Comparison of ENCODE assay signal across 24 cellular contexts in genomic region chr13:83248751-83249150, GRCh38.
"Had no signal": no experiment of that assay in that cellular context is flagged by ENCODE, and none has a peak within 500 bp of the region (broad histone marks: within the 10 kb centered on the region; RNA-seq: fewer than 3 reads in every experiment).

No MANE protein-coding gene starts in this region.

- H3K27me3 ChIP-seq: breast epithelium, upper lobe of left lung had no signal

- FAIRE-seq: astrocyte, endometrium, keratinocyte had no signal

- H3K4me1 ChIP-seq: breast epithelium, upper lobe of left lung had no signal

- H3K36me3 ChIP-seq: breast epithelium, upper lobe of left lung had no signal

- H3K4me3 ChIP-seq: breast epithelium, lung, skin epidermis, upper lobe of left lung had no signal

- ATAC-seq: activated T-cell treated with anti-CD3 and anti-CD28 coated beads, Interleukin-2, amount 50 U/mL, for 72 hours; esophagus mucosa; stimulated activated naive CD8-positive, alpha-beta T cell treated with anti-CD3 and anti-CD28 coated beads, Interleukin-15, amount 100 ng/mL, for 72 hours had no signal

- H3K27ac Mint-ChIP-seq: activated naive CD4-positive, alpha-beta T cell treated with anti-CD3 and anti-CD28 coated beads, Interleukin-2, amount 50 U/mL, for 24 hours; activated T-cell treated with anti-CD3 and anti-CD28 coated beads, Interleukin-2, amount 50 U/mL, for 72 hours; mesothelial cell of epicardium; progenitor cell of endocrine pancreas had no signal

- H3K9me3 ChIP-seq: breast epithelium, upper lobe of left lung had no signal

- H3K27me3 Mint-ChIP-seq: activated naive CD4-positive, alpha-beta T cell treated with anti-CD3 and anti-CD28 coated beads, Interleukin-2, amount 50 U/mL, for 24 hours; progenitor cell of endocrine pancreas; stimulated activated naive CD8-positive, alpha-beta T cell treated with anti-CD3 and anti-CD28 coated beads, Interleukin-15, amount 100 ng/mL, for 72 hours had no signal

- H3K4me1 Mint-ChIP-seq: activated naive CD4-positive, alpha-beta T cell treated with anti-CD3 and anti-CD28 coated beads, Interleukin-2, amount 50 U/mL, for 24 hours; mesothelial cell of epicardium; stimulated activated naive CD8-positive, alpha-beta T cell treated with anti-CD3 and anti-CD28 coated beads, Interleukin-15, amount 100 ng/mL, for 72 hours had no signal

- H3K27ac ChIP-seq: skin epidermis, upper lobe of left lung, VCaP had no signal

- H3K4me3 Mint-ChIP-seq: activated naive CD4-positive, alpha-beta T cell treated with anti-CD3 and anti-CD28 coated beads, Interleukin-2, amount 50 U/mL, for 24 hours; activated T-cell treated with anti-CD3 and anti-CD28 coated beads, Interleukin-2, amount 50 U/mL, for 72 hours; mesothelial cell of epicardium; stimulated activated naive CD8-positive, alpha-beta T cell treated with anti-CD3 and anti-CD28 coated beads, Interleukin-15, amount 100 ng/mL, for 72 hours had no signal

- H3K36me3 Mint-ChIP-seq: mesothelial cell of epicardium had no signal

- DNase-seq: activated CD4-positive, CD25-positive, alpha-beta regulatory T cell treated with anti-CD3 and anti-CD28 coated beads, Interleukin-2, amount 50 U/mL, for 72 hours; activated CD8-positive, alpha-beta memory T cell treated with anti-CD3 and anti-CD28 coated beads for 24 hours; activated CD8-positive, alpha-beta memory T cell treated with anti-CD3 and anti-CD28 coated beads, Interleukin-2, amount 50 U/mL, for 48 hours; activated gamma-delta T cell; activated T-cell treated with anti-CD3 and anti-CD28 coated beads, Interleukin-2, amount 50 U/mL, for 72 hours; cerebellar nuclear complex; cortex of kidney; foreskin melanocyte; stimulated activated CD4-positive, alpha-beta T cell treated with anti-CD3 and anti-CD28 coated beads, Interleukin-15, amount 100 ng/mL, for 24 hours; stimulated activated CD4-positive, alpha-beta T cell treated with anti-CD3 and anti-CD28 coated beads, Interleukin-2, amount 100 ng/mL, for 48 hours; stimulated activated naive CD8-positive, alpha-beta T cell treated with anti-CD3 and anti-CD28 coated beads, Interleukin-15, amount 100 ng/mL, for 72 hours; T-helper 1 cell; upper lobe of left lung had no signal
